In genomic region chr1:89870998-89871397, GRCh38 we compare ENCODE assay signal across 21 cellular contexts. TPM values are rescaled to one million over a fixed set of nuclear protein-coding genes. Genes with fewer than 3 reads are reported as not detected.
A peak's percentile ranks its signal among the peaks of the same experiment; 100 is the strongest.
DNase-seq lines count a peak whose midpoint lies in the region; ATAC-seq, FAIRE-seq and TF ChIP-seq lines count a peak whose summit lies in the region.
"Had no signal": no experiment of that assay in that cellular context is flagged by ENCODE, and none has a peak within 500 bp of the region (broad histone marks: within the 10 kb centered on the region; RNA-seq: fewer than 3 reads in every experiment).

No MANE protein-coding gene starts in this region.

- DNase-seq in CD4-positive, CD25-positive, alpha-beta regulatory T cell, result peak in 2 of 3 donors; percentile 57 to 62
- DNase-seq in DND-41 (no peak), K562 (ENCODE audit: extremely low read depth in 1 of 4, low spot score in 3 of 4) (no peak), HepG2 (ENCODE audit: low spot score) (peak; percentile 76), uterus (no peak), cerebellar cortex (ENCODE audit: low spot score) (no peak)
- DNase-seq: activated CD4-positive, alpha-beta T cell treated with anti-CD3 and anti-CD28 coated beads, Interleukin-2, amount 50 U/mL, for 1 hour; activated T-cell treated with anti-CD3 and anti-CD28 coated beads, Interleukin-2, amount 50 U/mL, for 24 hours; adrenal gland; Caco-2; esophagus squamous epithelium; Kasumi-1; left ventricle myocardium superior; NCI-H1092 treated with DMSO at 0.1 percent for 48 hours; NCI-H2081 treated with DMSO at 0.1 percent for 48 hours; NCI-H69; Right ventricle myocardium superior had no signal

- POLR2A ChIA-PET in K562 (lab: Yijun Ruan, JAX), result interaction anchor here (1.3 kb wide), 1 partner anchor 8 kb away, joined by 4 read pairs; no protein-coding TSS in a partner anchor
- POLR2A ChIA-PET in HepG2 (lab: Yijun Ruan, JAX), result no interaction called here

- no peaks in the 10 kb centered on the region for H3K9me1 ChIP-seq in K562 (ENCODE audit: control insufficient read depth, insufficient read depth, low read length)

- FAIRE-seq in K562 (lab: Jason Lieb, UNC), result no peak
- FAIRE-seq in HepG2 (lab: Jason Lieb, UNC), result no peak
- FAIRE-seq: GM18507 had no signal

- H3K4me2 ChIP-seq in DND-41 (ENCODE audit: insufficient read depth, low read length), result no peak overlapping the region
- H3K4me2 ChIP-seq in K562 (ENCODE audit: insufficient read depth, low read length), result no peak overlapping the region
- H3K4me2 ChIP-seq in HepG2 (ENCODE audit: low read depth, low read length), result peak overlapping the region; percentile 56

- intact Hi-C loops in K562 (cut with micrococcal nuclease) (loop anchor here (5.0 kb wide), 1 partner anchor 81 kb away; no protein-coding TSS in a partner anchor), HepG2 (cut with micrococcal nuclease; ENCODE audit: unreplicated experiment) (loop anchor here (5.0 kb wide), 2 partner anchors 36 to 49 kb away; partner anchors contain the start of gene LRRC8D), uterus (cut with DNase I; ENCODE audit: low total_unique reads) (no loop called here)

- H3K9ac ChIP-seq in DND-41 (ENCODE audit: low read depth, low read length), result no peak overlapping the region
- H3K9ac ChIP-seq in K562 (ENCODE audit: insufficient read depth in 1 of 2, low read depth in 2 of 2, low read length in 2 of 2), result no peak overlapping the region
- no peak overlapping the region for H3K9ac ChIP-seq in HepG2 (ENCODE audit: insufficient read depth, low read depth, low read length)

- TF ChIP-seq RAD21 in K562 (CRISPR knock-in tag; conservative IDR thresholded peaks at IDR 0.05 in 1 of 2, IDR thresholded peaks at IDR 0.05 in 1 of 2) (no peak), HepG2 (CRISPR knock-in tag; IDR thresholded peaks at IDR 0.05) (no peak)

- CTCF ChIA-PET in K562 (lab: Yijun Ruan, JAX; ENCODE audit: low intra/inter-chr PET ratio) (no interaction called here), HepG2 (lab: Yijun Ruan, JAX; ENCODE audit: low intra/inter-chr PET ratio, low total read pairs) (no interaction called here)

- H3K27ac Mint-ChIP-seq in CD4-positive, CD25-positive, alpha-beta regulatory T cell, result peak overlapping the region; percentile 58 to 89 (median 88)
- H3K27ac Mint-ChIP-seq: activated T-cell treated with anti-CD3 and anti-CD28 coated beads, Interleukin-2, amount 50 U/mL, for 24 hours had no signal

- 70% methylated on average over 3 of the region's 3 CpGs for WGBS in K562 (ENCODE audit: insufficient coverage, low coverage, missing lambda C conversion rate)
- 5% methylated on average over 3 of the region's 3 CpGs for WGBS in HepG2 (ENCODE audit: low lambda C conversion rate)

- peaks cover 2% of the 10 kb centered on the region for H3K36me3 ChIP-seq in CD4-positive, CD25-positive, alpha-beta regulatory T cell (ENCODE audit: control insufficient read depth, insufficient read depth, low read length)
- H3K36me3 ChIP-seq in DND-41 (ENCODE audit: insufficient read depth, low read length), result peaks cover 36% of the 10 kb centered on the region
- peaks cover 31% of the 10 kb centered on the region for H3K36me3 ChIP-seq in K562 (ENCODE audit: control insufficient read depth, insufficient read depth, low read length)
- H3K36me3 ChIP-seq in HepG2 (replicated peaks in 1 of 2; ENCODE audit: control insufficient read depth in 1 of 2, insufficient read depth in 2 of 2, low read length in 2 of 2), result peaks cover 5 to 25% of the 10 kb centered on the region in 2 experiments; a peak in 4 of 5 replicates
- no peaks in the 10 kb centered on the region for H3K36me3 ChIP-seq in uterus
- H3K36me3 ChIP-seq: adrenal gland, cardiac muscle cell had no signal

- H3K27me3 Mint-ChIP-seq in CD4-positive, CD25-positive, alpha-beta regulatory T cell, result no peaks in the 10 kb centered on the region
- H3K27me3 Mint-ChIP-seq: activated T-cell treated with anti-CD3 and anti-CD28 coated beads, Interleukin-2, amount 50 U/mL, for 24 hours had no signal

- peaks cover 46% of the 10 kb centered on the region for H3K36me3 Mint-ChIP-seq in CD4-positive, CD25-positive, alpha-beta regulatory T cell

- no peaks in the 10 kb centered on the region for H3K9me3 Mint-ChIP-seq in CD4-positive, CD25-positive, alpha-beta regulatory T cell
- H3K9me3 Mint-ChIP-seq: activated T-cell treated with anti-CD3 and anti-CD28 coated beads, Interleukin-2, amount 50 U/mL, for 24 hours had no signal

- no peaks in the 10 kb centered on the region for H3K9me3 ChIP-seq in CD4-positive, CD25-positive, alpha-beta regulatory T cell (ENCODE audit: control insufficient read depth in 2 of 2, low read length in 2 of 2)
- H3K9me3 ChIP-seq in DND-41 (ENCODE audit: insufficient read depth, low read length, severe bottlenecking) (no peaks in the 10 kb centered on the region), K562 (replicated peaks; ENCODE audit: control insufficient read depth, insufficient read depth, low read depth, low read length) (no peaks in the 10 kb centered on the region), HepG2 (ENCODE audit: low read length) (no peaks in the 10 kb centered on the region), uterus (no peaks in the 10 kb centered on the region)
- H3K9me3 ChIP-seq: adrenal gland, Caco-2, esophagus squamous epithelium had no signal

- H3K4me1 ChIP-seq in CD4-positive, CD25-positive, alpha-beta regulatory T cell (ENCODE audit: control insufficient read depth, insufficient read depth, low read length, poor library complexity, severe bottlenecking), result peaks cover 24% of the 10 kb centered on the region
- H3K4me1 ChIP-seq in DND-41 (ENCODE audit: insufficient read depth, low read length), result peaks cover 6% of the 10 kb centered on the region; the same call in 1 of the 2 replicates
- H3K4me1 ChIP-seq in K562 (replicated peaks in 1 of 2; ENCODE audit: control insufficient read depth in 2 of 2, insufficient read depth in 2 of 2, low read length in 2 of 2), result peaks cover 2 to 39% of the 10 kb centered on the region in 2 experiments; a peak in 3 of 5 replicates
- H3K4me1 ChIP-seq in HepG2 (ENCODE audit: insufficient read depth, low read length), result peaks cover 36% of the 10 kb centered on the region
- H3K4me1 ChIP-seq in uterus, result no peaks in the 10 kb centered on the region

- BruUV-seq in K562 (replicated peaks; lab: Mats Ljungman, UMichigan) (TSS peak; percentile 3), HepG2 (replicated peaks; lab: Mats Ljungman, UMichigan) (no TSS peak)

- H2AFZ ChIP-seq in DND-41 (ENCODE audit: low read depth, low read length), result no peak overlapping the region
- H2AFZ ChIP-seq in K562 (ENCODE audit: low read depth, low read length), result no peak overlapping the region
- no peak overlapping the region for H2AFZ ChIP-seq in HepG2 (ENCODE audit: low read length)

- ATAC-seq in CD4-positive, CD25-positive, alpha-beta regulatory T cell (ENCODE audit: low read depth in 2 of 2), result peak; percentile 84 to 88
- peak; percentile 64; the same call in 2 of the 3 replicates for ATAC-seq in DND-41 (ENCODE audit: insufficient read depth, low read depth)
- no peak for ATAC-seq in K562
- ATAC-seq in HepG2, result peak; percentile 85
- ATAC-seq in GM19463 (IDR thresholded peaks at IDR 0.05; ENCODE audit: unreplicated experiment), result no peak
- no peak for ATAC-seq in HG03097 (IDR thresholded peaks at IDR 0.05; ENCODE audit: low FRiP score, unreplicated experiment)
- ATAC-seq: left ventricle myocardium superior had no signal

- H4K20me1 ChIP-seq in DND-41 (ENCODE audit: insufficient read depth, low read length) (peaks cover 5% of the 10 kb centered on the region; the same call in 1 of the 2 replicates), K562 (replicated peaks; ENCODE audit: control insufficient read depth, insufficient read depth, low read length) (no peaks in the 10 kb centered on the region), HepG2 (ENCODE audit: insufficient read depth, low read length) (no peaks in the 10 kb centered on the region)

- TF ChIP-seq POLR2A in K562 (conservative IDR thresholded peaks at IDR 0.05) (no peak), HepG2 (IDR thresholded peaks at IDR 0.05; ENCODE audit: insufficient read depth in 1 of 2, low read depth in 2 of 2, low read length in 2 of 2) (no peak), uterus (IDR thresholded peaks at IDR 0.05) (no peak)

- H3K4me1 Mint-ChIP-seq in CD4-positive, CD25-positive, alpha-beta regulatory T cell, result peaks cover 20 to 80% (median 54%) of the 10 kb centered on the region in 4 donors

- H3K79me2 ChIP-seq in DND-41 (ENCODE audit: insufficient read depth, low read length) (peaks cover 39% of the 10 kb centered on the region), K562 (ENCODE audit: control insufficient read depth, insufficient read depth, low read length) (peaks cover 52% of the 10 kb centered on the region), HepG2 (ENCODE audit: insufficient read depth, low read length) (peaks cover 34% of the 10 kb centered on the region)

- peak overlapping the region; percentile 50 for H3K27ac ChIP-seq in CD4-positive, CD25-positive, alpha-beta regulatory T cell (ENCODE audit: insufficient read depth, low read length, poor library complexity, severe bottlenecking)
- no peak overlapping the region for H3K27ac ChIP-seq in DND-41 (ENCODE audit: low read length)
- no peak overlapping the region for H3K27ac ChIP-seq in K562 (ENCODE audit: extremely low read depth, low read depth, low read length)
- peak overlapping the region; percentile 9 for H3K27ac ChIP-seq in HepG2 (ENCODE audit: extremely low read length, insufficient read depth, low read length)
- no peak overlapping the region for H3K27ac ChIP-seq in uterus
- H3K27ac ChIP-seq: adrenal gland, cardiac muscle cell, esophagus squamous epithelium had no signal

- TF ChIP-seq CTCF in DND-41 (IDR thresholded peaks at IDR 0.05; ENCODE audit: borderline replicate concordance, extremely low read depth, low read length, poor library complexity, severe bottlenecking) (no peak), K562 (IDR thresholded peaks at IDR 0.05 in 2 of 3, conservative IDR thresholded peaks at IDR 0.05 in 1 of 3; ENCODE audit: insufficient read depth in 2 of 3, low read depth in 1 of 3, low read length in 3 of 3) (no peak), HepG2 (CRISPR knock-in tag; IDR thresholded peaks at IDR 0.05) (no peak), uterus (IDR thresholded peaks at IDR 0.05) (no peak)

- in situ Hi-C loops in K562 (cut with MboI) (no loop called here), HepG2 (cut with HindIII; ENCODE audit: extremely low pct_ligation_motif_present, low pct_unique_long_range_greater_than_20kb) (no loop called here)

- peak overlapping the region in 3 of 4 donors; percentile 20 to 72 (median 51) for H3K4me3 Mint-ChIP-seq in CD4-positive, CD25-positive, alpha-beta regulatory T cell
- H3K4me3 Mint-ChIP-seq: activated T-cell treated with anti-CD3 and anti-CD28 coated beads, Interleukin-2, amount 50 U/mL, for 24 hours had no signal

- TF ChIP-seq EP300 in K562 (IDR thresholded peaks at IDR 0.05; ENCODE audit: low read length), result no peak
- TF ChIP-seq EP300 in HepG2 (IDR thresholded peaks at IDR 0.05; ENCODE audit: low read depth in 2 of 2, low read length in 2 of 2), result peak in 1 of 2 experiments; percentile 76; a peak in 2 of 4 replicates
- TF ChIP-seq EP300 in HepG2 (CRISPR knock-in tag; IDR thresholded peaks at IDR 0.05; ENCODE audit: borderline replicate concordance), result no peak

- peak overlapping the region; percentile 35 for H3K4me3 ChIP-seq in CD4-positive, CD25-positive, alpha-beta regulatory T cell (ENCODE audit: low read depth, low read length)
- no peak overlapping the region for H3K4me3 ChIP-seq in DND-41 (ENCODE audit: low read depth in 1 of 2, low read length in 2 of 2)
- no peak overlapping the region for H3K4me3 ChIP-seq in K562
- H3K4me3 ChIP-seq in HepG2 (replicated peaks in 1 of 3; ENCODE audit: insufficient read depth in 1 of 3, low read depth in 2 of 3, low read length in 3 of 3), result no peak overlapping the region
- no peak overlapping the region for H3K4me3 ChIP-seq in uterus
- H3K4me3 ChIP-seq: adrenal gland, cardiac muscle cell, esophagus squamous epithelium had no signal

- H3K27me3 ChIP-seq in CD4-positive, CD25-positive, alpha-beta regulatory T cell (ENCODE audit: control insufficient read depth, insufficient read depth, low read length), result no peaks in the 10 kb centered on the region
- no peaks in the 10 kb centered on the region for H3K27me3 ChIP-seq in DND-41 (ENCODE audit: insufficient read depth, low read length, poor library complexity)
- no peaks in the 10 kb centered on the region for H3K27me3 ChIP-seq in K562 (ENCODE audit: control insufficient read depth in 2 of 2, insufficient read depth in 2 of 2, low read length in 2 of 2)
- H3K27me3 ChIP-seq in HepG2 (ENCODE audit: control insufficient read depth in 1 of 2, insufficient read depth in 2 of 2, low read length in 2 of 2), result no peaks in the 10 kb centered on the region
- H3K27me3 ChIP-seq in uterus, result no peaks in the 10 kb centered on the region
- H3K27me3 ChIP-seq: adrenal gland, cardiac muscle cell, esophagus squamous epithelium had no signal

RNA-seq across cellular contexts. Expression of gene LRRC8D, which starts 50.2 kb away (rescaled TPM):
- total RNA-seq in CD4-positive, CD25-positive, alpha-beta regulatory T cell, result 23.6 TPM
- 10 to 100 TPM; 45.4 to 69.0 (median 56.8) TPM for polyA plus RNA-seq in CD4-positive, CD25-positive, alpha-beta regulatory T cell
- total RNA-seq in K562 (2011; cell fraction: chromatin; rRNA removed; ENCODE audit: low replicate concordance), result 40.8 and 79.7 TPM in 2 replicates
- total RNA-seq in K562 (2011; cell fraction: nucleolus; rRNA removed), result 33.0 and 35.8 TPM in 2 replicates
- 50.9 and 57.0 TPM in 2 replicates for total RNA-seq in K562 (2011; cell fraction: nucleoplasm; rRNA removed)
- 11.4 and 12.4 TPM in 2 replicates for total RNA-seq in K562 (2014; rRNA removed)
- total RNA-seq in K562 (2014; rRNA removed; fragmentation: Illumina TruSeq; extraction: Trizol), result 21.9 and 25.5 TPM in 2 replicates
- 13.6 and 14.7 TPM in 2 replicates for total RNA-seq in K562 (2015; rRNA removed; fragmentation: Illumina TruSeq; extraction: Trizol)
- 22.1 and 25.0 TPM in 2 replicates for total RNA-seq in K562 (2021)
- 53.9 and 66.3 TPM in 2 replicates for polyA plus RNA-seq in K562 (2011; rRNA removed)
- 41.0 and 55.7 TPM in 2 replicates for polyA plus RNA-seq in K562 (2011; cell fraction: cytosol; rRNA removed)
- 51.6 and 73.7 TPM in 2 replicates for polyA plus RNA-seq in K562 (2011; cell fraction: nucleus; rRNA removed)
- 16.6 and 39.2 TPM in 2 replicates for polyA plus RNA-seq in K562 (2012)
- 24.9 and 26.1 TPM in 2 replicates for polyA plus RNA-seq in K562 (2014; fragmentation: Illumina TruSeq; extraction: Trizol)
- polyA plus RNA-seq in K562 (2014; fragmentation: Nextera tagmentation; extraction: Ambion mirVana), result 1 to 10 TPM; 3.4 to 7.8 TPM
- polyA plus RNA-seq in K562 (2014; rRNA removed), result 14.7 and 15.9 TPM in 2 replicates
- 58.4 and 72.6 TPM in 2 replicates for polyA minus RNA-seq in K562 (2011; rRNA and poly(A)+ RNA removed)
- polyA minus RNA-seq in K562 (2011; cell fraction: cytosol; rRNA and poly(A)+ RNA removed), result 33.1 and 35.2 TPM in 2 replicates
- polyA minus RNA-seq in K562 (2011; cell fraction: nucleus; rRNA and poly(A)+ RNA removed), result 14.3 and 31.3 TPM in 2 replicates
- total RNA-seq in HepG2 (2016; rRNA removed; fragmentation: Illumina TruSeq; extraction: Trizol), result 44.6 and 45.5 TPM in 2 replicates
- total RNA-seq in HepG2 (2016; cell fraction: cytosol; rRNA removed; fragmentation: Illumina TruSeq; extraction: Trizol; ENCODE audit: low read depth), result 8.5 and 9.3 TPM in 2 replicates
- total RNA-seq in HepG2 (2016; cell fraction: insoluble cytoplasmic fraction; rRNA removed; fragmentation: Illumina TruSeq; extraction: Trizol), result 43.8 and 46.2 TPM in 2 replicates
- total RNA-seq in HepG2 (2016; cell fraction: membrane; rRNA removed; fragmentation: Illumina TruSeq; extraction: Trizol), result 33.3 and 37.9 TPM in 2 replicates
- 43.7 and 45.6 TPM in 2 replicates for total RNA-seq in HepG2 (2016; cell fraction: nucleus; rRNA removed; fragmentation: Illumina TruSeq; extraction: Trizol)
- polyA plus RNA-seq in HepG2 (2011; rRNA removed), result 29.9 and 30.0 TPM in 2 replicates
- polyA plus RNA-seq in HepG2 (2011; cell fraction: cytosol; rRNA removed), result 27.1 and 30.0 TPM in 2 replicates
- polyA plus RNA-seq in HepG2 (2011; cell fraction: nucleus; rRNA removed), result 29.5 and 30.7 TPM in 2 replicates
- polyA plus RNA-seq in HepG2 (2012), result 26.8 and 28.6 TPM in 2 replicates
- 5.8 and 5.9 TPM in 2 replicates for polyA plus RNA-seq in HepG2 (2016; cell fraction: cytosol; fragmentation: Illumina TruSeq; extraction: Trizol; ENCODE audit: low read depth)
- 47.0 and 48.7 TPM in 2 replicates for polyA plus RNA-seq in HepG2 (2016; cell fraction: insoluble cytoplasmic fraction; fragmentation: Illumina TruSeq; extraction: Trizol; ENCODE audit: low read depth)
- polyA plus RNA-seq in HepG2 (2016; cell fraction: membrane; fragmentation: Illumina TruSeq; extraction: Trizol; ENCODE audit: low read depth), result 20.5 and 21.4 TPM in 2 replicates
- polyA plus RNA-seq in HepG2 (2016; cell fraction: nucleus; fragmentation: Illumina TruSeq; extraction: Trizol; ENCODE audit: insufficient read depth, low read depth), result 53.9 and 57.1 TPM in 2 replicates
- 65.8 and 107 TPM in 2 replicates for polyA minus RNA-seq in HepG2 (2011; rRNA and poly(A)+ RNA removed; ENCODE audit: low replicate concordance)
- polyA minus RNA-seq in HepG2 (2011; cell fraction: cytosol; rRNA and poly(A)+ RNA removed), result 26.6 and 33.6 TPM in 2 replicates
- polyA minus RNA-seq in HepG2 (2011; cell fraction: nucleus; rRNA and poly(A)+ RNA removed), result 44.2 and 52.0 TPM in 2 replicates
- 10 to 100 TPM; 12.0 to 47.4 (median 17.8) TPM for total RNA-seq in uterus

Comparison
In these comparisons a context has a peak if more than half of its experiments do, and no peak if none do; other contexts are left out.
1. ATAC-seq: peak in CD4-positive, CD25-positive, alpha-beta regulatory T cell (2 of 2), DND-41 (single experiment) and HepG2 (single experiment); none in K562 (single experiment), GM19463 (single experiment) and HG03097 (single experiment).
2. DNase-seq: peak in CD4-positive, CD25-positive, alpha-beta regulatory T cell (2 of 3) and HepG2 (single experiment); none in DND-41 (single experiment), K562 (0 of 4), uterus (0 of 2) and cerebellar cortex (single experiment).
3. H3K27ac ChIP-seq: peak in CD4-positive, CD25-positive, alpha-beta regulatory T cell (single experiment) and HepG2 (single experiment); none in DND-41 (single experiment), K562 (single experiment) and uterus (0 of 2).